ENCODE assay signal across 21 cellular contexts in the genomic region with DNA sequence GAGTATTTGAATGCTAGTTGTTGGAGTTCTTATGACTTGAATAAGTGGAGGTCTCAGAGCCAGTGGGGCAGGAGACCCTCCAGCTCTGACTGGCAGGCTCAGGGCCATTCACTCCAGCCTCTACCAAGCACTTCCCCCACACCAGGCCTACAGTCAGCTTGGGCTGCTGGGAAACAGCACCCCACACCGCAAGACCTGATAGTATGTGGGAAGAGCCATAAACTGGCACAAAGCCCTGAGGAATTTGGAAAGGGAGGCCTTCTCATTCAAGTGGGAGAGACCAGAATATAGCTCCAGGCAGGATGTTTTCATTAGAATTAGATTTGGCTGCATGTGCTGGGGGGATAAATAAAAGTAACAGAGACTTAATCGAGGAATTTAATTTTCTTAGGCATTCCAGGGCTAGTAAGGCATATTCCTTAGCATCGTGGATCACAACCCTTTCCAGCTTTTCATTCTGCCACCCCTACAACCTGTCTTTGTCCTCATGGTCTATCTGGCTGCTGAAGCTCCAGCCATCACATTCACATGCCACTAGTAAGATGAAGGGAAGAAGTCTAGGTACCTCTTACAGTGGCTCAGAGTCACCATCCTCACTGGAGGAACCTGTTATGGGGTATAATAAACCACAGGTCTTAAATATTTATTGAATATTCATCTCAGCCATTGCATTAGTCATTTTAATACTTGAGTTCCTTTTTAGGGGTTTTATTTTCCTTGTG. TPM values are rescaled to one million over a fixed set of nuclear protein-coding genes. Genes with fewer than 3 reads are reported as not detected.
DNase-seq lines count a peak whose midpoint lies in the region; ATAC-seq, FAIRE-seq and TF ChIP-seq lines count a peak whose summit lies in the region.
"Had no signal": no experiment of that assay in that cellular context is flagged by ENCODE, and none has a peak within 500 bp of the region (broad histone marks: within the 10 kb centered on the region; RNA-seq: fewer than 3 reads in every experiment).

No MANE protein-coding gene starts in this region.

- H3K27ac ChIP-seq in H1 (ENCODE audit: low read depth, low read length) = no peak overlapping the region
- peak overlapping the region; percentile 36 for H3K27ac ChIP-seq in vagina
- no peak overlapping the region for H3K27ac ChIP-seq in lower lobe of right lung
- H3K27ac ChIP-seq: C4-2B had no signal

- H3K9me3 ChIP-seq in H1 (ENCODE audit: insufficient read depth in 2 of 2, low read depth in 1 of 2, low read length in 1 of 2) (no peaks in the 10 kb centered on the region), vagina (no peaks in the 10 kb centered on the region), lower lobe of right lung (no peaks in the 10 kb centered on the region)
- H3K9me3 ChIP-seq: BE2C had no signal

- POLR2A ChIA-PET in H1 (lab: Charles Lee; ENCODE audit: partially characterized antibody) = no interaction called here

- DNase-seq in NCI-H226 (peak; percentile 78), H1 (ENCODE audit: low read depth in 1 of 2, low spot score in 2 of 2) (no peak), mesenteric fat pad (ENCODE audit: low spot score) (peak; percentile 16), vagina (ENCODE audit: extremely low spot score in 2 of 2) (no peak), lower lobe of right lung (no peak)
- DNase-seq in stimulated activated CD4-positive, alpha-beta T cell treated with anti-CD3 and anti-CD28 coated beads, Interleukin-4, amount 100 ng/mL, for 1 hour = no peak
- no peak for DNase-seq in NK-92 treated with Interleukin-12 subunit alpha and Interleukin-12 subunit beta, amount 100 ng/mL, for 24 hours (lab: John Stamatoyannopoulos, UW)
- DNase-seq: BE2C; CD4-positive, alpha-beta memory T cell; COR-L47; DMS153; DMS79 treated with DMSO at 0.1 percent for 48 hours; EL had no signal

- CTCF ChIA-PET in H1 (lab: Charles Lee; ENCODE audit: partially characterized antibody) = interaction anchor here (0.6 to 1.6 kb wide), 7 partner anchors 41 to 249 kb away, joined by 3 to 8 read pairs (median 4); no protein-coding TSS in a partner anchor

- H2BK12ac ChIP-seq in H1 (ENCODE audit: low read depth, low read length) = no peak overlapping the region

- H3K4me2 ChIP-seq in H1 (ENCODE audit: insufficient read depth in 1 of 2, low read depth in 2 of 2, low read length in 2 of 2) = no peak overlapping the region

- no peak overlapping the region for H3K14ac ChIP-seq in H1 (ENCODE audit: insufficient read length)

- H3K36me3 ChIP-seq in H1 (ENCODE audit: control insufficient read depth in 2 of 4, insufficient read depth in 4 of 4, low read length in 3 of 4) (no peaks in the 10 kb centered on the region), vagina (peaks cover 0 to 6% of the 10 kb centered on the region in 2 donors), lower lobe of right lung (peaks cover 6% of the 10 kb centered on the region)

- H3K79me1 ChIP-seq in H1 (ENCODE audit: low read depth, low read length) = no peaks in the 10 kb centered on the region

- H3K27me3 ChIP-seq in H1 (replicated peaks in 1 of 4; ENCODE audit: control insufficient read depth in 3 of 4, extremely low read depth in 1 of 4, insufficient read depth in 3 of 4, low read length in 3 of 4) (no peaks in the 10 kb centered on the region), vagina (no peaks in the 10 kb centered on the region), lower lobe of right lung (ENCODE audit: low read depth) (no peaks in the 10 kb centered on the region)
- H3K27me3 ChIP-seq: BE2C had no signal

- H4K8ac ChIP-seq in H1 (ENCODE audit: extremely low read depth, insufficient read depth, low read length) = no peak overlapping the region

- no peak for TF ChIP-seq CTCF in H1 (IDR thresholded peaks at IDR 0.05; ENCODE audit: control extremely low read depth in 1 of 3, insufficient read depth in 1 of 3, low read depth in 1 of 3, low read length in 3 of 3)
- TF ChIP-seq CTCF in vagina (IDR thresholded peaks at IDR 0.05) = no peak
- no peak for TF ChIP-seq CTCF in lower lobe of right lung (IDR thresholded peaks at IDR 0.05)

- H3K56ac ChIP-seq in H1 (replicated peaks; ENCODE audit: insufficient read length, low read depth, low read length) = no peak overlapping the region

- no peak overlapping the region for H2BK15ac ChIP-seq in H1 (ENCODE audit: low read length)

- TF ChIP-seq POLR2A in H1 (IDR thresholded peaks at IDR 0.05; ENCODE audit: control extremely low read depth in 1 of 2, low read depth in 2 of 2, low read length in 2 of 2) (no peak), vagina (IDR thresholded peaks at IDR 0.05) (no peak)

- H3K4me3 ChIP-seq in H1 (ENCODE audit: extremely low read depth in 1 of 4, insufficient read depth in 2 of 4, low read depth in 3 of 4, low read length in 4 of 4) (no peak overlapping the region), vagina (no peak overlapping the region), lower lobe of right lung (no peak overlapping the region)

- no peak overlapping the region for H3K9ac ChIP-seq in H1 (replicated peaks in 1 of 4; ENCODE audit: extremely low read depth in 1 of 4, low read depth in 3 of 4, low read length in 3 of 4)

- no peaks in the 10 kb centered on the region for H3K79me2 ChIP-seq in H1 (ENCODE audit: control insufficient read depth in 1 of 2, insufficient read depth in 2 of 2, low read length in 2 of 2)

- no peak overlapping the region for H4K91ac ChIP-seq in H1 (replicated peaks; ENCODE audit: insufficient read length, low read length)

- H4K5ac ChIP-seq in H1 (ENCODE audit: insufficient read length, low read depth, low read length) = no peak overlapping the region

- intact Hi-C loops in vagina (cut with DNase I) (no loop called here), lower lobe of right lung (cut with DNase I) (no loop called here)

- H2AK5ac ChIP-seq in H1 (ENCODE audit: low read depth, low read length) = no peak overlapping the region

- no peak for ATAC-seq in lower lobe of right lung
- ATAC-seq: HCT116 had no signal

- WGBS in H1 (ENCODE audit: extremely low coverage in 1 of 2, insufficient coverage in 1 of 2, insufficient read length in 1 of 2, insufficient replicate concordance in 2 of 2, low coverage in 1 of 2, low lambda C conversion rate in 2 of 2, missing lambda C conversion rate in 1 of 2), 2 experiments = 83% methylated on average over 3 of the region's 3 CpGs; no CpG with 5 or more reads in 1 of the 2 experiments

- no peak overlapping the region for H3K23ac ChIP-seq in H1 (ENCODE audit: insufficient read length)

- no peak for TF ChIP-seq RAD21 in H1 (IDR thresholded peaks at IDR 0.05 in 1 of 2, conservative IDR thresholded peaks at IDR 0.05 in 1 of 2; ENCODE audit: low read depth in 2 of 2, low read length in 2 of 2)

- no peak overlapping the region for H2BK5ac ChIP-seq in H1 (ENCODE audit: low read depth, low read length)

- no peaks in the 10 kb centered on the region for H3K23me2 ChIP-seq in H1 (ENCODE audit: low read depth, low read length)

- H2BK120ac ChIP-seq in H1 (replicated peaks; ENCODE audit: low read depth, low read length) = no peak overlapping the region

- no peak for TF ChIP-seq EP300 in H1 (IDR thresholded peaks at IDR 0.05; ENCODE audit: borderline replicate concordance in 1 of 2, low read depth in 2 of 2, low read length in 2 of 2)

- no peak overlapping the region for H3K4ac ChIP-seq in H1 (replicated peaks; ENCODE audit: insufficient read length, low read depth, low read length)

- no peak overlapping the region for H2BK20ac ChIP-seq in H1 (ENCODE audit: low read length)

- no peak overlapping the region for H3K18ac ChIP-seq in H1 (ENCODE audit: extremely low read depth, low read length)

- no peak for FAIRE-seq in H1 (lab: Jason Lieb, UNC)
- FAIRE-seq: A204.1, D721Med, G401.6, GM12892, GM19239, H54 had no signal

- H3K4me1 ChIP-seq in H1 (replicated peaks in 1 of 4; ENCODE audit: control insufficient read depth in 3 of 4, insufficient read depth in 4 of 4, low read length in 3 of 4) (no peaks in the 10 kb centered on the region), vagina (no peaks in the 10 kb centered on the region), lower lobe of right lung (no peaks in the 10 kb centered on the region)
- H3K4me1 ChIP-seq: BE2C had no signal

- H2AFZ ChIP-seq in H1 (ENCODE audit: low read length) = no peak overlapping the region

- H4K20me1 ChIP-seq in H1 (replicated peaks in 1 of 2; ENCODE audit: control insufficient read depth in 1 of 2, insufficient read depth in 2 of 2, low read length in 2 of 2) = no peaks in the 10 kb centered on the region

TF ChIP-seq in H1, 55 proteins besides CTCF, POLR2A, EP300 and RAD21:
- no peak for TF ChIP-seq JUN (IDR thresholded peaks at IDR 0.05; ENCODE audit: low read depth, low read length)
- TF ChIP-seq NANOG (IDR thresholded peaks at IDR 0.05; ENCODE audit: insufficient read depth, low read depth, low read length, poor library complexity, severe bottlenecking) = no peak
- peak; percentile 82 for TF ChIP-seq KDM1A (IDR thresholded peaks at IDR 0.05; ENCODE audit: borderline replicate concordance, low read length)

RNA-seq across cellular contexts. Expression of a gene that starts 47.5 kb away (rescaled TPM):
- 0.88 and 1.1 TPM in 2 replicates for total RNA-seq in H1 (2021; fragmentation: NEBNext Ultra II Directional; extraction: Animal tissue kit (Norgen Biotek cat#: 25700))
- 0.17 and 0.27 TPM in 2 replicates for polyA plus RNA-seq in H1 (2011; rRNA removed)
- polyA plus RNA-seq in H1 (2011; cell fraction: cytosol; rRNA removed) = 0.50 TPM
- polyA plus RNA-seq in H1 (2011; cell fraction: nucleus; rRNA removed) = 0.43 TPM
- polyA plus RNA-seq in H1 (2012, experiment 1 of 2) = 0.89 to 1.5 TPM (median 0.97 TPM) in 4 replicates
- polyA plus RNA-seq in H1 (2012, experiment 2 of 2) = 0.46 TPM
- 0.49 TPM for polyA plus RNA-seq in H1 (2013, experiment 1 of 2)
- 0.37 TPM for polyA plus RNA-seq in H1 (2013, experiment 2 of 2)
- 0.17 and 0.25 TPM in 2 replicates for polyA minus RNA-seq in H1 (2011; rRNA and poly(A)+ RNA removed)
- not detected for polyA minus RNA-seq in H1 (2011; cell fraction: cytosol; rRNA and poly(A)+ RNA removed)
- 0.70 TPM for polyA minus RNA-seq in H1 (2011; cell fraction: nucleus; rRNA and poly(A)+ RNA removed)
- total RNA-seq in mesenteric fat pad = 5.8 TPM
- 21.1 TPM for total RNA-seq in vagina
- total RNA-seq in lower lobe of right lung = 7.9 TPM

Comparison
In these comparisons a context has a peak if more than half of its experiments do, and no peak if none do; other contexts are left out.
1. DNase-seq: peak in NCI-H226 (single experiment) and mesenteric fat pad (single experiment); none in H1 (0 of 2), vagina (0 of 2), lower lobe of right lung (single experiment), stimulated activated CD4-positive, alpha-beta T cell treated with anti-CD3 and anti-CD28 coated beads, Interleukin-4, amount 100 ng/mL, for 1 hour (single experiment) and NK-92 treated with Interleukin-12 subunit alpha and Interleukin-12 subunit beta, amount 100 ng/mL, for 24 hours (single experiment).